Comparison of ENCODE assay signal across 8 cellular contexts in the genomic region with DNA sequence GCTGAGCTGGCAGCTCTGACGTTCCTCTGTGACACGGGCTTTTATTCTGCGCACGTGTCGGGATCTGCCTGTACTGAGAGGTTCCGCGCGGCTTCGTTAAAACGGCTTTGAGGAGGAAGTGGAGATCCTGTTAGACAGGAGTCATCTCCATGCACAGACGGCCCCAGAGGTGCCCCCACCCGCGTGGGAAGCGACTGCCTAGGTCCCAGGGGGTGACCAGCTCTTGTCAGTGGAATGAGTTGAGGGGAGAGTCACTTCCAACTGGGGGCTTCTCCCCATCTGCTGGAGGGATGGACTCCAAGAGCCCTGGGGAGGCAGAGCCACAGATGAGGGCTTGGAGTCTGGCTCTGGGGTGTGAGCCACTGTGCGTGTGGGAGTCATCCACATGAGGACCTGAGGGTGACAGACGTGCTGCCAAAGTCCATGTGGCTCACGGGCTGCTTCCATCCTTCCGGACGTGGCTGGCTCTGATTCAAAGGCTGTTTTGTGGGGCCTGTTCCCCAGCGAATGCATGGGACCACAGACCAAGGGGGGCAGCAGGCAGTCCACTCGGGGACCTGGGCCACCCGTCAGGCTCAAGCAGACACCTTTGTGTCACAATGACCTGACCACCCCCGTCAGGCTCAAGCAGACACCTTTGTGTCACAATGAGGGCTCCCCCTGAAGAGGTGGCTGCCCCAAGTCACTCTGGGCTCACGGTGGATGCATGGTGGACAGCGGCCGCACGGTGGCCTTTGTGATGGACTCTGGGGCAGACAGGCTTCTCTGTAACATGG. TPM values are rescaled to one million over a fixed set of nuclear protein-coding genes. Genes with fewer than 3 reads are reported as not detected.
DNase-seq lines count a peak whose midpoint lies in the region; ATAC-seq, FAIRE-seq and TF ChIP-seq lines count a peak whose summit lies in the region.

No MANE protein-coding gene starts in this region.

- H3K4me1 ChIP-seq in kidney (ENCODE audit: control insufficient read depth in 1 of 2, insufficient read depth in 1 of 2, low read depth in 1 of 2, low read length in 2 of 2) = peaks cover 17 to 23% of the 10 kb centered on the region in 2 donors

- POLR2A ChIA-PET in GM10248 (lab: Yijun Ruan, JAX) = no interaction called here
- POLR2A ChIA-PET in RWPE1 (lab: Yijun Ruan, JAX; ENCODE audit: low non-redundant PET) = no interaction called here

- no peak for TF ChIP-seq CTCF in GM10248 (IDR thresholded peaks at IDR 0.05; ENCODE audit: control extremely low read depth, extremely low read depth, low read depth, missing control alignments)
- TF ChIP-seq CTCF in RWPE1 (conservative IDR thresholded peaks at IDR 0.05; ENCODE audit: low read depth) = no peak
- no peak for TF ChIP-seq CTCF in kidney (IDR thresholded peaks at IDR 0.05; ENCODE audit: borderline replicate concordance, extremely low read depth, insufficient read depth)

- H3K9ac ChIP-seq in kidney (ENCODE audit: low read length in 2 of 2) = no peak overlapping the region

- intact Hi-C loops in kidney (cut with DNase I) = no loop called here

- no peaks in the 10 kb centered on the region for H3K9me3 ChIP-seq in kidney (ENCODE audit: control insufficient read depth in 1 of 2, low read length in 2 of 2)

- DNase-seq in GM10248 (ENCODE audit: extremely low spot score) (peak; percentile 45), RWPE1 (ENCODE audit: low spot score) (peak; percentile 33), amniotic epithelial cell (ENCODE audit: low read depth) (peak; percentile 37), kidney (peak; percentile 89), iPS-NIHi7 (ENCODE audit: extremely low spot score) (no peak)
- DNase-seq in stimulated activated CD4-positive, alpha-beta T cell treated with anti-CD3 and anti-CD28 coated beads, Interleukin-2, amount 100 ng/mL, for 24 hours = peak; percentile 50 to 65

- CTCF ChIA-PET in GM10248 (lab: Yijun Ruan, JAX) (interaction anchor here (0.9 to 1.3 kb wide), 7 partner anchors 9 to 292 kb away, joined by 3 to 4 read pairs (median 3); no protein-coding TSS in a partner anchor), RWPE1 (lab: Yijun Ruan, JAX) (interaction anchor here (0.6 to 1.1 kb wide), 3 partner anchors 22 to 81 kb away, joined by 3 to 5 read pairs (median 3); no protein-coding TSS in a partner anchor)

- H3K4me3 ChIP-seq in kidney (ENCODE audit: low read length in 2 of 2) = no peak overlapping the region

- no peak for FAIRE-seq in kidney (lab: Jason Lieb, UNC)

- H3K27ac ChIP-seq in RWPE1 (peak overlapping the region; percentile 69), kidney (ENCODE audit: low read depth in 2 of 2, low read length in 2 of 2) (no peak overlapping the region)

- peaks cover 13 to 23% of the 10 kb centered on the region in 2 donors for H3K36me3 ChIP-seq in kidney (ENCODE audit: control insufficient read depth in 1 of 2, insufficient read depth in 2 of 2, low read length in 2 of 2)

- ATAC-seq in HG03457 (IDR thresholded peaks at IDR 0.05; ENCODE audit: unreplicated experiment) (no peak), HG02852 (IDR thresholded peaks at IDR 0.05; ENCODE audit: unreplicated experiment) (no peak)

RNA-seq across cellular contexts. Expression of a gene that starts 26.8 kb away (rescaled TPM):
- total RNA-seq in kidney = 378 TPM
- polyA plus RNA-seq in kidney (ENCODE audit: insufficient read depth, low read depth, low replicate concordance) = 187 TPM

RNA-seq across cellular contexts. Expression of a gene that starts 28.8 kb away (rescaled TPM):
- total RNA-seq in kidney = 88.6 TPM
- 89.9 TPM for polyA plus RNA-seq in kidney (ENCODE audit: insufficient read depth, low read depth, low replicate concordance)

RNA-seq across cellular contexts. Expression of a gene that starts 45.1 kb away (rescaled TPM):
- total RNA-seq in kidney = 86.0 TPM
- polyA plus RNA-seq in kidney (ENCODE audit: insufficient read depth, low read depth, low replicate concordance) = 39.4 TPM
